In genomic region chr5:134118212-134118611, GRCh38 we compare ENCODE assay signal across 23 cellular contexts. TPM values are rescaled to one million over a fixed set of nuclear protein-coding genes. Genes with fewer than 3 reads are reported as not detected.
DNase-seq lines count a peak whose midpoint lies in the region; ATAC-seq lines count a peak whose summit lies in the region.
"Had no signal": no experiment of that assay in that cellular context is flagged by ENCODE, and none has a peak within 500 bp of the region (broad histone marks: within the 10 kb centered on the region; RNA-seq: fewer than 3 reads in every experiment).

No MANE protein-coding gene starts in this region.

- H3K9me3 Mint-ChIP-seq in activated naive CD4-positive, alpha-beta T cell treated with anti-CD3 and anti-CD28 coated beads, Interleukin-2, amount 10 ng/mL, durations not matched to agents 7 days and 5 days: no peaks in the 10 kb centered on the region
- no peaks in the 10 kb centered on the region for H3K9me3 Mint-ChIP-seq in T-cell
- H3K9me3 Mint-ChIP-seq in central memory CD8-positive, alpha-beta T cell: no peaks in the 10 kb centered on the region
- no peaks in the 10 kb centered on the region for H3K9me3 Mint-ChIP-seq in stimulated activated memory B cell treated with anti-CD40 and anti-IgM and Interleukin-4, amounts not matched to agents 10 μg/mL and 1 μg/mL and 100 μg/mL, for 72 hours
- H3K9me3 Mint-ChIP-seq: activated T-helper 2 cell treated with anti-CD3 and anti-CD28 coated beads, Interferon-gamma antibody, Interleukin-2, Interleukin-4, amounts not matched to agents 10 μg/mL and 5 μg/mL and 100 μg/mL, durations not matched to agents 14 hours and 24 hours and 36 hours had no signal

- no peak for DNase-seq in activated naive CD4-positive, alpha-beta T cell treated with anti-CD3 and anti-CD28 coated beads, Interleukin-2, amount 10 ng/mL, durations not matched to agents 7 days and 5 days
- DNase-seq in activated naive CD4-positive, alpha-beta T cell treated with Interleukin-2 at 50 U/mL for 16 hours: no peak
- no peak for DNase-seq in T-cell
- DNase-seq in central memory CD8-positive, alpha-beta T cell (ENCODE audit: low spot score in 2 of 2): no peak
- DNase-seq in NCI-H82 treated with DMSO at 0.1 percent for 48 hours (lab: John Stamatoyannopoulos, UW; ENCODE audit: unreplicated experiment): no peak
- DNase-seq in substantia nigra (lab: John Stamatoyannopoulos, UW): no peak
- DNase-seq: activated CD4-positive, CD25-positive, alpha-beta regulatory T cell; amniotic stem cell; DND-41; effector CD4-positive, alpha-beta T cell; glutamatergic neuron; HCEC 1CT; kidney; NCI-H1436; NCI-H2081 treated with DMSO at 0.1 percent for 48 hours; NCI-H748 treated with DMSO at 0.1 percent for 48 hours; SW 1271 had no signal

- peaks cover 75% of the 10 kb centered on the region for H3K4me1 Mint-ChIP-seq in activated naive CD4-positive, alpha-beta T cell treated with anti-CD3 and anti-CD28 coated beads, Interleukin-2, amount 10 ng/mL, durations not matched to agents 7 days and 5 days
- peaks cover 34 to 74% (median 71%) of the 10 kb centered on the region in 3 donors for H3K4me1 Mint-ChIP-seq in T-cell
- H3K4me1 Mint-ChIP-seq in central memory CD8-positive, alpha-beta T cell: peaks cover 75% of the 10 kb centered on the region
- H3K4me1 Mint-ChIP-seq in stimulated activated memory B cell treated with anti-CD40 and anti-IgM and Interleukin-4, amounts not matched to agents 10 μg/mL and 1 μg/mL and 100 μg/mL, for 72 hours: peaks cover 77% of the 10 kb centered on the region

- CTCF ChIA-PET in activated naive CD4-positive, alpha-beta T cell treated with anti-CD3 and anti-CD28 coated beads, Interleukin-2, amount 10 ng/mL, durations not matched to agents 7 days and 5 days (lab: Charles Lee): interaction anchor here (0.6 to 4.4 kb wide), 6 partner anchors 16 to 79 kb away, joined by 3 to 31 read pairs (median 10); no protein-coding TSS in a partner anchor
- CTCF ChIA-PET in T-cell (lab: Charles Lee): interaction anchor here (0.5 to 2.6 kb wide), 11 partner anchors 9 to 135 kb away, joined by 3 to 12 read pairs (median 3); no protein-coding TSS in a partner anchor

- H3K27ac Mint-ChIP-seq in activated naive CD4-positive, alpha-beta T cell treated with anti-CD3 and anti-CD28 coated beads, Interleukin-2, amount 10 ng/mL, durations not matched to agents 7 days and 5 days: peak overlapping the region; percentile 95
- peak overlapping the region; percentile 92 to 97 for H3K27ac Mint-ChIP-seq in T-cell
- peak overlapping the region; percentile 81 for H3K27ac Mint-ChIP-seq in central memory CD8-positive, alpha-beta T cell (ENCODE audit: low read depth)
- peak overlapping the region; percentile 2 for H3K27ac Mint-ChIP-seq in stimulated activated memory B cell treated with anti-CD40 and anti-IgM and Interleukin-4, amounts not matched to agents 10 μg/mL and 1 μg/mL and 100 μg/mL, for 72 hours
- H3K27ac Mint-ChIP-seq: activated T-helper 2 cell treated with anti-CD3 and anti-CD28 coated beads, Interferon-gamma antibody, Interleukin-2, Interleukin-4, amounts not matched to agents 10 μg/mL and 5 μg/mL and 100 μg/mL, durations not matched to agents 14 hours and 24 hours and 36 hours had no signal

- H3K4me3 Mint-ChIP-seq in activated naive CD4-positive, alpha-beta T cell treated with anti-CD3 and anti-CD28 coated beads, Interleukin-2, amount 10 ng/mL, durations not matched to agents 7 days and 5 days: peak overlapping the region; percentile 79
- H3K4me3 Mint-ChIP-seq in T-cell: peak overlapping the region; percentile 88 to 99 (median 92)
- peak overlapping the region; percentile 88 for H3K4me3 Mint-ChIP-seq in central memory CD8-positive, alpha-beta T cell
- H3K4me3 Mint-ChIP-seq in stimulated activated memory B cell treated with anti-CD40 and anti-IgM and Interleukin-4, amounts not matched to agents 10 μg/mL and 1 μg/mL and 100 μg/mL, for 72 hours: peak overlapping the region; percentile 21

- H3K36me3 Mint-ChIP-seq in activated naive CD4-positive, alpha-beta T cell treated with anti-CD3 and anti-CD28 coated beads, Interleukin-2, amount 10 ng/mL, durations not matched to agents 7 days and 5 days: peaks cover 77% of the 10 kb centered on the region
- H3K36me3 Mint-ChIP-seq in T-cell: peaks cover 63% of the 10 kb centered on the region
- H3K36me3 Mint-ChIP-seq in central memory CD8-positive, alpha-beta T cell (ENCODE audit: insufficient read depth): peaks cover 82% of the 10 kb centered on the region
- peaks cover 19% of the 10 kb centered on the region for H3K36me3 Mint-ChIP-seq in stimulated activated memory B cell treated with anti-CD40 and anti-IgM and Interleukin-4, amounts not matched to agents 10 μg/mL and 1 μg/mL and 100 μg/mL, for 72 hours

- peaks cover 25% of the 10 kb centered on the region for H3K27me3 Mint-ChIP-seq in activated naive CD4-positive, alpha-beta T cell treated with anti-CD3 and anti-CD28 coated beads, Interleukin-2, amount 10 ng/mL, durations not matched to agents 7 days and 5 days
- H3K27me3 Mint-ChIP-seq in T-cell: no peaks in the 10 kb centered on the region
- H3K27me3 Mint-ChIP-seq in central memory CD8-positive, alpha-beta T cell: no peaks in the 10 kb centered on the region
- no peaks in the 10 kb centered on the region for H3K27me3 Mint-ChIP-seq in stimulated activated memory B cell treated with anti-CD40 and anti-IgM and Interleukin-4, amounts not matched to agents 10 μg/mL and 1 μg/mL and 100 μg/mL, for 72 hours

- POLR2A ChIA-PET in T-cell (lab: Charles Lee): interaction anchor here (0.6 to 1.8 kb wide), 5 partner anchors 11 to 22 kb away, joined by 3 to 9 read pairs (median 3); no protein-coding TSS in a partner anchor

- ATAC-seq in T-cell (replicated peaks in 1 of 4) (no peak), GM19467 (IDR thresholded peaks at IDR 0.05; ENCODE audit: unreplicated experiment) (no peak)
- ATAC-seq in central memory CD8-positive, alpha-beta T cell (replicated peaks; ENCODE audit: extremely low read depth, poor library complexity, severe bottlenecking): no peak
- ATAC-seq in stimulated activated memory B cell treated with anti-CD40 and anti-IgM and Interleukin-4, amounts not matched to agents 10 μg/mL and 1 μg/mL and 100 μg/mL, for 72 hours: no peak
- ATAC-seq: right cardiac atrium had no signal

- no peak overlapping the region for H3K27ac ChIP-seq in substantia nigra (ENCODE audit: low read depth, low read length, poor library complexity, severe bottlenecking)
- H3K27ac ChIP-seq: BLaER1, KMS-11 had no signal

RNA-seq across cellular contexts. Expression of gene TCF7, which starts 3.7 kb away (rescaled TPM):
- total RNA-seq in T-cell: 100 to 1,000 TPM; 503 to 749 (median 693) TPM

RNA-seq across cellular contexts. Expression of gene SKP1, which starts 58.5 kb away (rescaled TPM):
- total RNA-seq in T-cell: 100 to 1,000 TPM; 178 to 314 (median 203) TPM

Comparison
In these comparisons a context has a peak if more than half of its experiments do, and no peak if none do; other contexts are left out.
1. H3K27ac Mint-ChIP-seq: peak in every context shown above with its lines; median percentile 95 in activated naive CD4-positive, alpha-beta T cell treated with anti-CD3 and anti-CD28 coated beads, Interleukin-2, amount 10 ng/mL, durations not matched to agents 7 days and 5 days; 94 in T-cell; 81 in central memory CD8-positive, alpha-beta T cell; 2 in stimulated activated memory B cell treated with anti-CD40 and anti-IgM and Interleukin-4, amounts not matched to agents 10 μg/mL and 1 μg/mL and 100 μg/mL, for 72 hours.
2. H3K4me3 Mint-ChIP-seq: peak in every context shown above with its lines; median percentile 92 in T-cell; 88 in central memory CD8-positive, alpha-beta T cell; 79 in activated naive CD4-positive, alpha-beta T cell treated with anti-CD3 and anti-CD28 coated beads, Interleukin-2, amount 10 ng/mL, durations not matched to agents 7 days and 5 days; 21 in stimulated activated memory B cell treated with anti-CD40 and anti-IgM and Interleukin-4, amounts not matched to agents 10 μg/mL and 1 μg/mL and 100 μg/mL, for 72 hours.